33 cellular contexts compared by ENCODE assay signal in the genomic region with DNA sequence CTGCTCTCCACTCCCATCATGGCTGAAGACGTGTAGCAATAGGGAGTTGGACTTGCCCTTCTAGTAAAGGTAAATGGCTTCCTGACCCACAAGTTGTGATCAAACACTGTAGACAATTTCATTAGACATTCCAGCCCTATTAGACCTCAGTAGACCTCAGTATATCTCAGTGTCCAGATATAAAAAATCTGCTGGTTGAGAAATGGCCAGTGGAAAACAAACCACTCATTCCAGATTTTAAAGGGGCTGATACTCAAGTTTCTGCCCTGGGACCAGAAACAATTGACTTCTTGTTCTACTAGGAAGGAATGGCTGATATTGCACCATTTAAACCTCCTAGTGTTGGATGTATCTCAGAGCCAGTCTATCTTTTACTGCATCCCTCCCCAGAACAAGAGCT.
"Had no signal": no experiment of that assay in that cellular context is flagged by ENCODE, and none has a peak within 500 bp of the region (broad histone marks: within the 10 kb centered on the region; RNA-seq: fewer than 3 reads in every experiment).

No MANE protein-coding gene starts in this region.

- H3K4me1 ChIP-seq: adrenal gland, body of pancreas, breast epithelium had no signal

- DNase-seq: activated B cell treated with CpG ODN at 0.5 μM for 24 hours; activated CD4-positive, alpha-beta memory T cell treated with anti-CD3 and anti-CD28 coated beads for 36 hours; activated CD4-positive, alpha-beta T cell treated with anti-CD3 and anti-CD28 coated beads for 4 hours; activated CD4-positive, alpha-beta T cell treated with anti-CD3 and anti-CD28 coated beads, Interleukin-2, amount 10 ng/mL, durations not matched to agents 24 days and 14 days; activated CD4-positive, alpha-beta T cell treated with anti-CD3 and anti-CD28 coated beads, Interleukin-2, amount 50 U/mL, for 1 hour; activated CD4-positive, alpha-beta T cell treated with anti-CD3 and anti-CD28 coated beads, Interleukin-2, amount 50 U/mL, for 4 hours; activated CD4-positive, CD25-positive, alpha-beta regulatory T cell treated with anti-CD3 and anti-CD28 coated beads, Interleukin-2, amount 50 U/mL, for 72 hours; activated CD8-positive, alpha-beta memory T cell treated with anti-CD3 and anti-CD28 coated beads, Interleukin-2, amount 50 U/mL, for 4 hours; activated CD8-positive, alpha-beta T cell treated with anti-CD3 and anti-CD28 coated beads for 36 hours; activated effector memory CD4-positive, alpha-beta T cell treated with anti-CD3 and anti-CD28 coated beads, Interleukin-2, amount 50 U/mL, for 16 hours; activated gamma-delta T cell treated with Interleukin-2 at 50 U/mL for 16 hours; activated naive CD4-positive, alpha-beta T cell; activated naive CD4-positive, alpha-beta T cell treated with anti-CD3 and anti-CD28 coated beads for 36 hours; activated naive CD4-positive, alpha-beta T cell treated with anti-CD3 and anti-CD28 coated beads, Interleukin-2, amount 50 U/mL, for 16 hours; activated naive CD8-positive, alpha-beta T cell treated with anti-CD3 and anti-CD28 coated beads for 36 hours; activated T-cell treated with anti-CD3 and anti-CD28 coated beads for 4 hours; activated T-cell treated with anti-CD3 and anti-CD28 coated beads, Interleukin-2, amount 50 U/mL, for 1 hour; activated T-cell treated with anti-CD3 and anti-CD28 coated beads, Interleukin-2, amount 50 U/mL, for 4 hours; activated T-cell treated with anti-CD3 and anti-CD28 coated beads, Interleukin-2, amount 50 U/mL, for 72 hours; adrenal gland; amniotic stem cell; aorta; body of pancreas; brain microvascular endothelial cell; caudate nucleus; cerebellar nuclear complex; T-helper 1 cell; T-helper 2 cell; T-helper 9 cell had no signal

- H3K4me3 ChIP-seq: adrenal gland, body of pancreas, breast epithelium had no signal

- H3K9me3 ChIP-seq: adrenal gland, body of pancreas, breast epithelium had no signal

- ATAC-seq: activated CD8-positive, alpha-beta T cell treated with anti-CD3 and anti-CD28 coated beads for 36 hours; activated naive CD4-positive, alpha-beta T cell treated with anti-CD3 and anti-CD28 coated beads, Interleukin-2, amount 50 U/mL, for 72 hours; activated T-cell treated with anti-CD3 and anti-CD28 coated beads, Interleukin-2, amount 50 U/mL, for 4 hours; activated T-cell treated with anti-CD3 and anti-CD28 coated beads, Interleukin-2, amount 50 U/mL, for 72 hours; activated T-helper 17 cell treated with anti-CD3 and anti-CD28 coated beads, Interleukin-2, amount 50 U/mL, for 72 hours; body of pancreas had no signal

- H3K27ac ChIP-seq: adrenal gland, body of pancreas, brain microvascular endothelial cell, breast epithelium, VCaP had no signal

- H3K36me3 ChIP-seq: adrenal gland, brain microvascular endothelial cell, breast epithelium had no signal

- H3K27me3 ChIP-seq: adrenal gland, body of pancreas, brain microvascular endothelial cell, breast epithelium had no signal
